In the genomic region with DNA sequence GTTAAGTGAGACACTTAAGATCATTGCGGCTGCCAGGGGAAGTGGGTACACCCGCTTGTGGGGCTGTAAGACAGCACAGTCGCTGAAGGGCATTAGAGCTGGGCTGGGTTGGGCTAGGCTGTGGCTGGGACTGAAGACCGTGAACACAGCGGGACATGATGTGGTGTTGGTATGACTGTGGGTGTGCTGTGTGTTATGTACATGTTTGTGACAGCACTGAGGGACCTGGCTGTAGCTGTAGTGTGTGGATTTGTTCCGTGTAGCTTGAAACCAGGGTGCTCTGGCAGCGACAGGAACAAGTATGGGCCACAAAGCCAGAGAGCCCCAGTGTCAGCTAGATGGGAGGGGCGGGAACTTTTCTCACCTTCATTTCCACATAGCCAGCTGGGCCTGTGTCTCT, we compare ENCODE assay signal across 13 cellular contexts.
A peak's percentile ranks its signal among the peaks of the same experiment; 100 is the strongest.
DNase-seq lines count a peak whose midpoint lies in the region; ATAC-seq, FAIRE-seq and TF ChIP-seq lines count a peak whose summit lies in the region.
"Had no signal": no experiment of that assay in that cellular context is flagged by ENCODE, and none has a peak within 500 bp of the region (broad histone marks: within the 10 kb centered on the region; RNA-seq: fewer than 3 reads in every experiment).

No MANE protein-coding gene starts in this region.

- no peak overlapping the region for H3K27ac Mint-ChIP-seq in stimulated activated memory B cell treated with anti-CD40 and anti-IgM and Interleukin-4, amounts not matched to agents 10 μg/mL and 1 μg/mL and 100 μg/mL, for 72 hours

- no peaks in the 10 kb centered on the region for H3K9me3 ChIP-seq in left lung

- no peaks in the 10 kb centered on the region for H3K36me3 Mint-ChIP-seq in stimulated activated memory B cell treated with anti-CD40 and anti-IgM and Interleukin-4, amounts not matched to agents 10 μg/mL and 1 μg/mL and 100 μg/mL, for 72 hours

- DNase-seq in NK-92 treated with Interleukin-12 subunit alpha and Interleukin-12 subunit beta, amount 100 ng/mL, for 24 hours (lab: John Stamatoyannopoulos, UW) = peak; percentile 39
- peak; percentile 4 for DNase-seq in activated T-cell treated with anti-CD3 and anti-CD28 coated beads for 4 hours
- DNase-seq in left lung = no peak
- DNase-seq in Right ventricle myocardium superior = no peak
- no peak for DNase-seq in RCC 7860 (ENCODE audit: low spot score)
- DNase-seq: DMS 273 treated with DMSO at 0.1 percent for 48 hours, GOT3, NCI-H446 had no signal

- H3K27ac ChIP-seq in left lung = no peak overlapping the region
- H3K27ac ChIP-seq: SK-N-MC had no signal

- TF ChIP-seq CTCF in left lung (IDR thresholded peaks at IDR 0.05) = no peak

- FAIRE-seq in RCC 7860 (lab: Jason Lieb, UNC) = no peak
- FAIRE-seq: endometrium, urothelium cell line had no signal

- H3K4me1 Mint-ChIP-seq in stimulated activated memory B cell treated with anti-CD40 and anti-IgM and Interleukin-4, amounts not matched to agents 10 μg/mL and 1 μg/mL and 100 μg/mL, for 72 hours = no peaks in the 10 kb centered on the region

- no peaks in the 10 kb centered on the region for H3K27me3 Mint-ChIP-seq in stimulated activated memory B cell treated with anti-CD40 and anti-IgM and Interleukin-4, amounts not matched to agents 10 μg/mL and 1 μg/mL and 100 μg/mL, for 72 hours

- intact Hi-C loops in left lung (cut with DNase I) (no loop called here), Right ventricle myocardium superior (cut with DNase I) (no loop called here)

- H3K4me1 ChIP-seq in left lung = no peaks in the 10 kb centered on the region

- H3K9me3 Mint-ChIP-seq in stimulated activated memory B cell treated with anti-CD40 and anti-IgM and Interleukin-4, amounts not matched to agents 10 μg/mL and 1 μg/mL and 100 μg/mL, for 72 hours = no peaks in the 10 kb centered on the region

- H3K36me3 ChIP-seq in left lung = no peaks in the 10 kb centered on the region

- H3K27me3 ChIP-seq in left lung = no peaks in the 10 kb centered on the region

- ATAC-seq in left lung = peak; percentile 48
- ATAC-seq in stimulated activated memory B cell treated with anti-CD40 and anti-IgM and Interleukin-4, amounts not matched to agents 10 μg/mL and 1 μg/mL and 100 μg/mL, for 72 hours = peak; percentile 64
- ATAC-seq in Right ventricle myocardium superior (ENCODE audit: poor library complexity) = no peak
- ATAC-seq in GM21786 (IDR thresholded peaks at IDR 0.05; ENCODE audit: unreplicated experiment) = no peak

- no peak overlapping the region for H3K4me3 ChIP-seq in left lung
- H3K4me3 ChIP-seq: SK-N-MC had no signal

- no peak overlapping the region for H3K4me3 Mint-ChIP-seq in stimulated activated memory B cell treated with anti-CD40 and anti-IgM and Interleukin-4, amounts not matched to agents 10 μg/mL and 1 μg/mL and 100 μg/mL, for 72 hours

Comparison
In these comparisons a context has a peak if more than half of its experiments do, and no peak if none do; other contexts are left out.
1. DNase-seq: peak in NK-92 treated with Interleukin-12 subunit alpha and Interleukin-12 subunit beta, amount 100 ng/mL, for 24 hours (single experiment) and activated T-cell treated with anti-CD3 and anti-CD28 coated beads for 4 hours (single experiment); none in left lung (0 of 2), Right ventricle myocardium superior (single experiment) and RCC 7860 (single experiment).
2. ATAC-seq: peak in left lung (single experiment) and stimulated activated memory B cell treated with anti-CD40 and anti-IgM and Interleukin-4, amounts not matched to agents 10 μg/mL and 1 μg/mL and 100 μg/mL, for 72 hours (single experiment); none in Right ventricle myocardium superior (single experiment) and GM21786 (single experiment).